In the genomic region with DNA sequence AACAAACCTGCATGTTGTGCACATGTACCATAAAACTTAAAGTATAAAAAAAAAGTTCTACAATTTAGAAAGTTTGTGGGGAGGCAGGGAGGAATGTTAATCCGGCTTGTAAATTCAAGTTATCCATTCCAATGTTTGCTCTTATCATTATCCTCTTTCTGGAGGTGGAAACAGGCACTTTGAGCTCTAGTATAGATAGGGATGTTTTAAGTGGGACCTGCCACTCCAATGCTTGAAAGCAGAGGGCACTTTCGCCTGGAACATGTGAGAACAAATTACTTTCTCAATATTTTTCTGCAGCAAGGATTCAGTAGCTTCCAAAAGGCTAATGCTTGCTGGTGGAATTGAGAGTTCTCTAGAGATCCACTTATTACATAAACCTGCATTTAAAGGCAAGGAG, we compare ENCODE assay signal across 24 cellular contexts. TPM values are rescaled to one million over a fixed set of nuclear protein-coding genes. Genes with fewer than 3 reads are reported as not detected.
"Had no signal": no experiment of that assay in that cellular context is flagged by ENCODE, and none has a peak within 500 bp of the region (broad histone marks: within the 10 kb centered on the region; RNA-seq: fewer than 3 reads in every experiment).

No MANE protein-coding gene starts in this region.

- H3K27ac ChIP-seq: RWPE1 had no signal

- ATAC-seq: HepG2, Panc1, PC-3, T-cell had no signal

- H3K9me3 ChIP-seq: MG63, SK-N-SH had no signal

- H3K36me3 ChIP-seq: MG63 had no signal

- H3K27me3 ChIP-seq: MG63 had no signal

- DNase-seq: IMR-90, Karpas-422, KG1, MG63, NCI-H1092 treated with DMSO at 0.1 percent for 48 hours, NCI-H1436, NCI-H2029 treated with DMSO at 0.1 percent for 48 hours, NCI-H2107, NCI-H2171 treated with DMSO at 0.1 percent for 48 hours, NCI-H345, NCI-H446 treated with DMSO at 0.1 percent for 48 hours, NCI-H510A treated with DMSO at 0.1 percent for 48 hours, NCI-H526, NCI-H82, PC-3, SHP77, SK-N-SH, SW 1271, T-cell had no signal

- H3K4me3 ChIP-seq: MG63 had no signal

RNA-seq across cellular contexts. Expression of a gene that starts 45.6 kb away (rescaled TPM):
- total RNA-seq: HepG2; HT1080; IMR-90; PC-3; T-cell; T-helper 2 cell treated with Interferon-gamma antibody and Interleukin-4, amounts not matched to agents 100 ng/mL and 5 ng/mL, for 36 hours had no signal
